ENCODE assay signal across 8 cellular contexts in the genomic region with DNA sequence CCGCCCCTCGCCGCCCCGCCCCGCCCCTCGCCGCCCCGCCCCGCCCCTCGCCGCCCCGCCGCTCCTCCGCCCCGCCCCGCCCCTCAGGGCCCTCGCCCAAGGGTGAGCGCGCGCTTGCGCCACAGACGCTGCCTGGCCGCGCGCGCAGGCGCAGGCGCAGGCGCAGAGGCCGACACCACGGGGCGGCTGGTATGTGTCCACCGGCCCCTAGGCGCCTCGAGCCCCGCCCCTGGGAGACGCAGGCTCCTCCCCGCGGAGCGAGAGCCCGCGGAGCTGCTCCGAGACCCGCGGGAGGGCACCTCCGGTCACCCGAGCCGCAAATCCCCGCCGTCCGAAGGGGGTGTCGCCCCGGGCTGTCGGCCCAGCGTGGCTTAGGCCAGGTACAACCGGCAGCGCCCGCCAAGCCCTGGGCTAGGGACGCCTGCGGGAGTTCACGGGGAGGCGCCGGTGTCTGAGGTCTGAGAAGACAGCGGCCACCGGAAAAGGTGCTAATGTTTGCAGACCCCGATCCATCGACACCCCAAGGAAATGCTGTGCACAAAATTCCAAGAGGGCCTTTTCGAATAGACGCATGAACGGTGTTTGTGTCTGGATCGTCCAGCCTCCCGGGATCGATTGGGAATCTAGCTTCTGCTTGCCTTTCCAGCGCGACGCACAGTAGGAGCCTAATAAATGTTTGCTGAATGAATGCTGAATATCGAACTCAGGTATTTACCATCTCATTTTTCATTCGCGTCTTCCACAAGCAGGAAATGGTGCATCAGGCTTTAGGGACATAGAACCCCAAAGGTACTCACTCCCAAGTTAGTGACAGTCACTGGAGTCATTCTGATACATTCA. TPM values are rescaled to one million over a fixed set of nuclear protein-coding genes. Genes with fewer than 3 reads are reported as not detected.
DNase-seq lines count a peak whose midpoint lies in the region; ATAC-seq and TF ChIP-seq lines count a peak whose summit lies in the region.

No MANE protein-coding gene starts in this region.

- DNase-seq in ACHN, result peak; percentile 79
- peak; percentile 70 for DNase-seq in NCI-H226
- DNase-seq in central memory CD8-positive, alpha-beta T cell (ENCODE audit: low spot score in 2 of 2), result peak; percentile 48 to 65
- peak; percentile 26 for DNase-seq in kidney epithelial cell (ENCODE audit: low read depth)
- peak; percentile 73 to 79 for DNase-seq in stimulated activated CD4-positive, alpha-beta T cell treated with anti-CD3 and anti-CD28 coated beads, Interleukin-15, amount 100 ng/mL, for 1 hour (ENCODE audit: low read depth in 1 of 2, low spot score in 1 of 2)

- H3K27me3 ChIP-seq in kidney epithelial cell (ENCODE audit: control insufficient read depth, insufficient read depth, low read length), result no peaks in the 10 kb centered on the region

- H3K27ac Mint-ChIP-seq in central memory CD8-positive, alpha-beta T cell (ENCODE audit: low read depth), result no peak overlapping the region

- no peak for TF ChIP-seq CTCF in kidney epithelial cell (IDR thresholded peaks at IDR 0.05; ENCODE audit: insufficient read depth, low read length, poor library complexity, severe bottlenecking)

- peak overlapping the region; percentile 85 for H3K4me3 Mint-ChIP-seq in central memory CD8-positive, alpha-beta T cell

- H3K4me1 Mint-ChIP-seq in central memory CD8-positive, alpha-beta T cell, result peaks cover 34% of the 10 kb centered on the region

- in situ Hi-C loops in ACHN (cut with HindIII; ENCODE audit: low pct_ligation_motif_present, low pct_unique_long_range_greater_than_20kb, low sequenced_read_pairs), result no loop called here

- H3K36me3 Mint-ChIP-seq in central memory CD8-positive, alpha-beta T cell (ENCODE audit: insufficient read depth), result peaks cover 7% of the 10 kb centered on the region

- H3K9me3 Mint-ChIP-seq in central memory CD8-positive, alpha-beta T cell, result no peaks in the 10 kb centered on the region

- ATAC-seq in GM18868 (IDR thresholded peaks at IDR 0.05; ENCODE audit: unreplicated experiment) (peak; percentile 84), HG03108 (IDR thresholded peaks at IDR 0.05; ENCODE audit: unreplicated experiment) (peak; percentile 83)
- ATAC-seq in activated CD4-positive, CD25-positive, alpha-beta regulatory T cell treated with anti-CD3 and anti-CD28 coated beads, Interleukin-2, amount 50 U/mL, for 24 hours, result peak; percentile 87
- peak; percentile 81 for ATAC-seq in central memory CD8-positive, alpha-beta T cell (replicated peaks; ENCODE audit: extremely low read depth, poor library complexity, severe bottlenecking)

- no peaks in the 10 kb centered on the region for H3K36me3 ChIP-seq in kidney epithelial cell (ENCODE audit: control insufficient read depth, insufficient read depth, low read length)

- H3K4me3 ChIP-seq in kidney epithelial cell (ENCODE audit: low read depth, low read length), result peak overlapping the region; percentile 63

- H3K27me3 Mint-ChIP-seq in central memory CD8-positive, alpha-beta T cell, result no peaks in the 10 kb centered on the region

RNA-seq across cellular contexts. Expression of gene CCNQ, which starts 0.5 kb away (rescaled TPM):
- total RNA-seq in kidney epithelial cell, result 29.3 and 36.6 TPM in 2 replicates

RNA-seq across cellular contexts. Expression of gene DUSP9, which starts 47.6 kb away (rescaled TPM):
- total RNA-seq in kidney epithelial cell, result 3.2 and 4.1 TPM in 2 replicates

Comparison
In these comparisons a context has a peak if more than half of its experiments do, and no peak if none do; other contexts are left out.
1. Peak in every context shown above with its lines: DNase-seq, ATAC-seq and H3K4me3 ChIP-seq.
2. DNase-seq: peak in every context shown above with its lines; median percentile 79 in ACHN; 76 in stimulated activated CD4-positive, alpha-beta T cell treated with anti-CD3 and anti-CD28 coated beads, Interleukin-15, amount 100 ng/mL, for 1 hour; 70 in NCI-H226; 56 in central memory CD8-positive, alpha-beta T cell; 26 in kidney epithelial cell.